ENCODE assay signal across 1 cellular context in the genomic region with DNA sequence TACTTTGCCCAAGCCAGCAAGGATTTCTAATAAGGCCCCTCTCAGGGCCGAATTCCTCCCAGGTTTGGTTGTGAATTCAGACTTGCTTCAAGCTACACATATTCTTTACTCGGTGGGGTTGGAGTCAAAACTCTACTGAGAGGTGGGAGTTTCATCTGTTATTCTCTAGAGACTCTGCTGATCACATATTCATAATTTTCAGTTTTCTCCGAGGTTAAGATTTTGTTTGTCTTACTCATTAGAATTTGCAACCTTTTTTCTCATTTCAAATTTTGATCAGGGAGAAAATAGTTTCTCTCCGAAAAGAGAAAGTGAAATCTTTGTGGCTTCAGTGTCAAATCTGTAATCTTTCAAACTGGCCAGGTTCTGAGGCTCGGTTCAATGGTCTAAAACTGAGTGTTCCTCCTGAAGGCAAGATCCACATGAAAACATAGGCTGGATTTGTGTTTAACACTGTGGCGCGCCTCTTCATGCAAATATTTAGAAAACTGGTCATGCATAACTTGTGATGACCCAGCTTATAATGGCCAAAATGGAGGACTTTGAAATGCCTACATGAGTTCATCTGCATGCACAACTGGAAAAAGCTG.
TF ChIP-seq lines count a peak whose summit lies in the region.

No MANE protein-coding gene starts in this region.

TF ChIP-seq in GM23338, 12 proteins besides CTCF, POLR2A, EP300 and RAD21 (continued from another document):
- TF ChIP-seq, protein P1, sequence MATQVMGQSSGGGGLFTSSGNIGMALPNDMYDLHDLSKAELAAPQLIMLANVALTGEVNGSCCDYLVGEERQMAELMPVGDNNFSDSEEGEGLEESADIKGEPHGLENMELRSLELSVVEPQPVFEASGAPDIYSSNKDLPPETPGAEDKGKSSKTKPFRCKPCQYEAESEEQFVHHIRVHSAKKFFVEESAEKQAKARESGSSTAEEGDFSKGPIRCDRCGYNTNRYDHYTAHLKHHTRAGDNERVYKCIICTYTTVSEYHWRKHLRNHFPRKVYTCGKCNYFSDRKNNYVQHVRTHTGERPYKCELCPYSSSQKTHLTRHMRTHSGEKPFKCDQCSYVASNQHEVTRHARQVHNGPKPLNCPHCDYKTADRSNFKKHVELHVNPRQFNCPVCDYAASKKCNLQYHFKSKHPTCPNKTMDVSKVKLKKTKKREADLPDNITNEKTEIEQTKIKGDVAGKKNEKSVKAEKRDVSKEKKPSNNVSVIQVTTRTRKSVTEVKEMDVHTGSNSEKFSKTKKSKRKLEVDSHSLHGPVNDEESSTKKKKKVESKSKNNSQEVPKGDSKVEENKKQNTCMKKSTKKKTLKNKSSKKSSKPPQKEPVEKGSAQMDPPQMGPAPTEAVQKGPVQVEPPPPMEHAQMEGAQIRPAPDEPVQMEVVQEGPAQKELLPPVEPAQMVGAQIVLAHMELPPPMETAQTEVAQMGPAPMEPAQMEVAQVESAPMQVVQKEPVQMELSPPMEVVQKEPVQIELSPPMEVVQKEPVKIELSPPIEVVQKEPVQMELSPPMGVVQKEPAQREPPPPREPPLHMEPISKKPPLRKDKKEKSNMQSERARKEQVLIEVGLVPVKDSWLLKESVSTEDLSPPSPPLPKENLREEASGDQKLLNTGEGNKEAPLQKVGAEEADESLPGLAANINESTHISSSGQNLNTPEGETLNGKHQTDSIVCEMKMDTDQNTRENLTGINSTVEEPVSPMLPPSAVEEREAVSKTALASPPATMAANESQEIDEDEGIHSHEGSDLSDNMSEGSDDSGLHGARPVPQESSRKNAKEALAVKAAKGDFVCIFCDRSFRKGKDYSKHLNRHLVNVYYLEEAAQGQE (IDR thresholded peaks at IDR 0.05; ENCODE audit: unreplicated experiment): no peak
TF ChIP-seq in GM23338: peak in this region for 0.
